ENCODE assay signal across 9 cellular contexts in the genomic region with DNA sequence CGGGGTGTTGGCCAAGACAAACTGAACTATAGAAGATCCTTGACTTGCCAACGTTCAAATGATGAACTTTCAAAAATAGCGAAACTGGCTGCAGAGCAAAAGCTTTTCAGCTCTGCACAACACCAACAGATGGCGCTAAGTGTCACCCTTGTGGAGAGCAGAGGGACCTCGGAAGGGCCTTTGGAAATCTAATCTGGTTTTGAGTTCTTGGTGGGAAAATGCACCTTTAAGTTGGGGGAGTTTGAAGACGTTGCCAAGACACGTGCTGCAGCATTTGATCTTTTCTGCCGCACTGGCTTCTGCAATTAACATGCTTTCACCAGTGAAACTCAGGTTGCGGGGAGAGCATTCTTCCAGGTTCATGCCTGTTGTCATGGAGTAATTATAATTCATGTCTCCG. TPM values are rescaled to one million over a fixed set of nuclear protein-coding genes. Genes with fewer than 3 reads are reported as not detected.
A peak's percentile ranks its signal among the peaks of the same experiment; 100 is the strongest.
DNase-seq lines count a peak whose midpoint lies in the region; TF ChIP-seq lines count a peak whose summit lies in the region.
"Had no signal": no experiment of that assay in that cellular context is flagged by ENCODE, and none has a peak within 500 bp of the region (broad histone marks: within the 10 kb centered on the region; RNA-seq: fewer than 3 reads in every experiment).

No MANE protein-coding gene starts in this region.

- no peaks in the 10 kb centered on the region for H3K36me3 ChIP-seq in breast epithelium
- no peaks in the 10 kb centered on the region for H3K36me3 ChIP-seq in vagina
- no peaks in the 10 kb centered on the region for H3K36me3 ChIP-seq in esophagus muscularis mucosa

- H3K9me3 Mint-ChIP-seq in MCF 10A (ENCODE audit: unreplicated experiment), result no peaks in the 10 kb centered on the region

- DNase-seq in MCF 10A (ENCODE audit: unreplicated experiment) (peak; percentile 43), breast epithelium (ENCODE audit: low spot score in 2 of 2) (no peak), NCI-H510A treated with DMSO at 0.1 percent for 48 hours (lab: John Stamatoyannopoulos, UW) (peak; percentile 29), choroid plexus epithelial cell (ENCODE audit: low read depth) (peak; percentile 35), renal cortical epithelial cell (ENCODE audit: low read depth) (peak; percentile 30), vagina (ENCODE audit: extremely low spot score in 2 of 2) (no peak), esophagus muscularis mucosa (ENCODE audit: extremely low spot score) (no peak), dedifferentiated amniotic fluid mesenchymal stem cell (ENCODE audit: extremely low spot score) (no peak)

- H3K36me3 Mint-ChIP-seq in MCF 10A (ENCODE audit: insufficient read depth, unreplicated experiment), result no peaks in the 10 kb centered on the region

- peaks cover 45% of the 10 kb centered on the region for H3K27me3 Mint-ChIP-seq in MCF 10A (ENCODE audit: insufficient read depth, unreplicated experiment)

- H3K4me1 ChIP-seq in breast epithelium (no peaks in the 10 kb centered on the region), vagina (no peaks in the 10 kb centered on the region), esophagus muscularis mucosa (no peaks in the 10 kb centered on the region)

- TF ChIP-seq POLR2A in breast epithelium (IDR thresholded peaks at IDR 0.05) (no peak), vagina (IDR thresholded peaks at IDR 0.05) (no peak), esophagus muscularis mucosa (IDR thresholded peaks at IDR 0.05; ENCODE audit: low read depth) (no peak)

- no peak overlapping the region for H3K4me3 ChIP-seq in breast epithelium
- no peak overlapping the region for H3K4me3 ChIP-seq in choroid plexus epithelial cell (ENCODE audit: low read depth, low read length)
- no peak overlapping the region for H3K4me3 ChIP-seq in vagina
- no peak overlapping the region for H3K4me3 ChIP-seq in esophagus muscularis mucosa
- H3K4me3 ChIP-seq: skin epidermis had no signal

- no peaks in the 10 kb centered on the region for H3K9me3 ChIP-seq in breast epithelium
- H3K9me3 ChIP-seq in vagina, result no peaks in the 10 kb centered on the region
- H3K9me3 ChIP-seq in esophagus muscularis mucosa, result no peaks in the 10 kb centered on the region

- no TSS peak for BruUV-seq in MCF 10A (replicated peaks; lab: Mats Ljungman, UMichigan)

- CTCF ChIA-PET in MCF 10A (lab: Yijun Ruan, JAX), result interaction anchor here (0.6 kb wide), 1 partner anchor 17 kb away, joined by 3 read pairs; no protein-coding TSS in a partner anchor

- no peak overlapping the region for H3K27ac Mint-ChIP-seq in MCF 10A (ENCODE audit: low read depth, unreplicated experiment)

- H3K4me1 Mint-ChIP-seq in MCF 10A (ENCODE audit: insufficient read depth, unreplicated experiment), result no peaks in the 10 kb centered on the region

- no peak overlapping the region for H3K4me3 Mint-ChIP-seq in MCF 10A (ENCODE audit: unreplicated experiment)

- H3K27ac ChIP-seq in breast epithelium (no peak overlapping the region), vagina (no peak overlapping the region), esophagus muscularis mucosa (replicated peaks in 1 of 4) (no peak overlapping the region)
- H3K27ac ChIP-seq: skin epidermis had no signal

- H3K27me3 ChIP-seq in breast epithelium (no peaks in the 10 kb centered on the region), vagina (no peaks in the 10 kb centered on the region), esophagus muscularis mucosa (peaks cover 0 to 8% (median 0%) of the 10 kb centered on the region in 4 donors)

- TF ChIP-seq EP300 in esophagus muscularis mucosa (IDR thresholded peaks at IDR 0.05), result no peak

- TF ChIP-seq CTCF in MCF 10A (IDR thresholded peaks at IDR 0.05; ENCODE audit: unreplicated experiment) (peak; percentile 31), breast epithelium (IDR thresholded peaks at IDR 0.05) (no peak), choroid plexus epithelial cell (conservative IDR thresholded peaks at IDR 0.05; ENCODE audit: low read depth, low read length) (peak; percentile 61), vagina (IDR thresholded peaks at IDR 0.05) (no peak), esophagus muscularis mucosa (IDR thresholded peaks at IDR 0.05) (no peak)

- WGBS in esophagus muscularis mucosa, result 45% methylated on average over 10 of the region's 10 CpGs

- POLR2A ChIA-PET in MCF 10A (lab: Yijun Ruan, JAX), result no interaction called here

- intact Hi-C loops in MCF 10A (cut with micrococcal nuclease), result no loop called here
- intact Hi-C loops in breast epithelium (cut with DNase I; ENCODE audit: low total_unique reads), result no loop called here
- intact Hi-C loops in vagina (cut with DNase I), result no loop called here
- intact Hi-C loops in esophagus muscularis mucosa (cut with DNase I), result no loop called here

RNA-seq across cellular contexts. Expression of gene WDR11, which starts 26.3 kb away (rescaled TPM):
- total RNA-seq in MCF 10A (2022), result 49.2 and 61.0 TPM in 2 replicates
- total RNA-seq in breast epithelium, result 10 to 100 TPM; 58.7 to 74.8 (median 65.6) TPM
- total RNA-seq in renal cortical epithelial cell, result 98.6 and 126 TPM in 2 replicates
- total RNA-seq in vagina, result 60.6 TPM
- total RNA-seq in esophagus muscularis mucosa, result 10 to 100 TPM; 35.0 to 44.9 (median 35.7) TPM

Comparison
In these comparisons a context has a peak if more than half of its experiments do, and no peak if none do; other contexts are left out.
1. DNase-seq: peak in MCF 10A (single experiment), NCI-H510A treated with DMSO at 0.1 percent for 48 hours (single experiment), choroid plexus epithelial cell (single experiment) and renal cortical epithelial cell (single experiment); none in breast epithelium (0 of 2), vagina (0 of 2), esophagus muscularis mucosa (single experiment) and dedifferentiated amniotic fluid mesenchymal stem cell (single experiment).
2. CTCF ChIP-seq: peak in MCF 10A (single experiment) and choroid plexus epithelial cell (single experiment); none in breast epithelium (0 of 3), vagina (0 of 3) and esophagus muscularis mucosa (0 of 3).